19 cellular contexts compared by ENCODE assay signal in genomic region chr11:117023178-117023577, GRCh38.
DNase-seq lines count a peak whose midpoint lies in the region; ATAC-seq, FAIRE-seq and TF ChIP-seq lines count a peak whose summit lies in the region.
"Had no signal": no experiment of that assay in that cellular context is flagged by ENCODE, and none has a peak within 500 bp of the region (broad histone marks: within the 10 kb centered on the region; RNA-seq: fewer than 3 reads in every experiment).

No MANE protein-coding gene starts in this region.

- no peak for TF ChIP-seq CTCF in dorsolateral prefrontal cortex (IDR thresholded peaks at IDR 0.05 in 54 of 56, conservative IDR thresholded peaks at IDR 0.05 in 2 of 56; ENCODE audit: low read depth in 1 of 56, partially characterized antibody in 56 of 56)

- H3K27ac ChIP-seq in dorsolateral prefrontal cortex = peak overlapping the region in 57 of 59 donors; percentile 42 to 100 (median 88)
- H3K27ac ChIP-seq: C4-2B, cardiac muscle cell, HL-60, KMS-11 had no signal

- peak; percentile 56 for DNase-seq in activated CD4-positive, alpha-beta T cell treated with anti-CD3 and anti-CD28 coated beads, Interleukin-2, amount 10 ng/mL, durations not matched to agents 24 days and 14 days
- no peak for DNase-seq in activated CD4-positive, alpha-beta T cell treated with anti-CD3 and anti-CD28 coated beads for 48 hours
- no peak for DNase-seq in T-cell
- DNase-seq in dorsolateral prefrontal cortex = no peak
- DNase-seq in HTR-8/SVneo (ENCODE audit: insufficient read length, low spot score) = no peak
- DNase-seq: effector memory CD4-positive, alpha-beta T cell; EL; GOT3; NCI-H1105; NCI-H748 treated with DMSO at 0.1 percent for 48 hours; stimulated activated CD8-positive, alpha-beta memory T cell treated with anti-CD3 and anti-CD28 coated beads, Interleukin-4, amount 100 ng/mL, for 48 hours had no signal

- ATAC-seq in T-cell (replicated peaks in 1 of 4) (no peak), GM21529 (IDR thresholded peaks at IDR 0.05; ENCODE audit: unreplicated experiment) (no peak), GM18511 (IDR thresholded peaks at IDR 0.05; ENCODE audit: unreplicated experiment) (no peak)
- no peak for ATAC-seq in stimulated activated memory B cell treated with anti-CD40 and anti-IgM and Interleukin-4, amounts not matched to agents 10 μg/mL and 1 μg/mL and 100 μg/mL, for 72 hours

- FAIRE-seq in HTR-8/SVneo (lab: Jason Lieb, UNC) = no peak
- FAIRE-seq: RCC 7860 had no signal

- peaks cover 8% of the 10 kb centered on the region for H3K36me3 Mint-ChIP-seq in activated CD4-positive, alpha-beta T cell treated with anti-CD3 and anti-CD28 coated beads, Interleukin-2, amount 10 ng/mL, durations not matched to agents 24 days and 14 days (ENCODE audit: low read depth)
- peaks cover 9% of the 10 kb centered on the region for H3K36me3 Mint-ChIP-seq in T-cell
- no peaks in the 10 kb centered on the region for H3K36me3 Mint-ChIP-seq in stimulated activated memory B cell treated with anti-CD40 and anti-IgM and Interleukin-4, amounts not matched to agents 10 μg/mL and 1 μg/mL and 100 μg/mL, for 72 hours

- H3K4me1 Mint-ChIP-seq in activated CD4-positive, alpha-beta T cell treated with anti-CD3 and anti-CD28 coated beads, Interleukin-2, amount 10 ng/mL, durations not matched to agents 24 days and 14 days = peaks cover 67% of the 10 kb centered on the region
- peaks cover 82 to 85% (median 83%) of the 10 kb centered on the region in 3 donors for H3K4me1 Mint-ChIP-seq in T-cell
- peaks cover 81% of the 10 kb centered on the region for H3K4me1 Mint-ChIP-seq in stimulated activated memory B cell treated with anti-CD40 and anti-IgM and Interleukin-4, amounts not matched to agents 10 μg/mL and 1 μg/mL and 100 μg/mL, for 72 hours

- H3K27ac Mint-ChIP-seq in activated CD4-positive, alpha-beta T cell treated with anti-CD3 and anti-CD28 coated beads, Interleukin-2, amount 10 ng/mL, durations not matched to agents 24 days and 14 days = peak overlapping the region; percentile 80
- H3K27ac Mint-ChIP-seq in T-cell = peak overlapping the region; percentile 67 to 71
- H3K27ac Mint-ChIP-seq in stimulated activated memory B cell treated with anti-CD40 and anti-IgM and Interleukin-4, amounts not matched to agents 10 μg/mL and 1 μg/mL and 100 μg/mL, for 72 hours = peak overlapping the region; percentile 91

- H3K4me3 Mint-ChIP-seq in activated CD4-positive, alpha-beta T cell treated with anti-CD3 and anti-CD28 coated beads, Interleukin-2, amount 10 ng/mL, durations not matched to agents 24 days and 14 days = peak overlapping the region; percentile 38
- H3K4me3 Mint-ChIP-seq in T-cell = peak overlapping the region in 2 of 3 donors; percentile 11 to 51
- no peak overlapping the region for H3K4me3 Mint-ChIP-seq in stimulated activated memory B cell treated with anti-CD40 and anti-IgM and Interleukin-4, amounts not matched to agents 10 μg/mL and 1 μg/mL and 100 μg/mL, for 72 hours

- no peaks in the 10 kb centered on the region for H3K27me3 ChIP-seq in dorsolateral prefrontal cortex
- H3K27me3 ChIP-seq: cardiac muscle cell had no signal

- POLR2A ChIA-PET in T-cell (lab: Charles Lee) = interaction anchor here in 1 of 2 donors (0.6 kb wide), 2 partner anchors 75 to 98 kb away, joined by 3 to 13 read pairs; no protein-coding TSS in a partner anchor

- H3K4me3 ChIP-seq in dorsolateral prefrontal cortex = no peak overlapping the region
- H3K4me3 ChIP-seq: cardiac muscle cell had no signal

- H3K27me3 Mint-ChIP-seq in activated CD4-positive, alpha-beta T cell treated with anti-CD3 and anti-CD28 coated beads, Interleukin-2, amount 10 ng/mL, durations not matched to agents 24 days and 14 days = no peaks in the 10 kb centered on the region
- no peaks in the 10 kb centered on the region for H3K27me3 Mint-ChIP-seq in T-cell
- H3K27me3 Mint-ChIP-seq in stimulated activated memory B cell treated with anti-CD40 and anti-IgM and Interleukin-4, amounts not matched to agents 10 μg/mL and 1 μg/mL and 100 μg/mL, for 72 hours = no peaks in the 10 kb centered on the region

- H3K9me3 Mint-ChIP-seq in activated CD4-positive, alpha-beta T cell treated with anti-CD3 and anti-CD28 coated beads, Interleukin-2, amount 10 ng/mL, durations not matched to agents 24 days and 14 days = no peaks in the 10 kb centered on the region
- H3K9me3 Mint-ChIP-seq in T-cell = no peaks in the 10 kb centered on the region
- no peaks in the 10 kb centered on the region for H3K9me3 Mint-ChIP-seq in stimulated activated memory B cell treated with anti-CD40 and anti-IgM and Interleukin-4, amounts not matched to agents 10 μg/mL and 1 μg/mL and 100 μg/mL, for 72 hours

- intact Hi-C loops in activated CD4-positive, alpha-beta T cell treated with anti-CD3 and anti-CD28 coated beads, Interleukin-2, amount 10 ng/mL, durations not matched to agents 24 days and 14 days (cut with micrococcal nuclease) = loop anchor here (2.0 to 10.0 kb wide), 2 partner anchors 20 to 248 kb away; partner anchors contain the start of gene BUD13
- intact Hi-C loops in dorsolateral prefrontal cortex (cut with DNase I) = no loop called here

- CTCF ChIA-PET in T-cell (lab: Charles Lee) = no interaction called here
